ENCODE assay signal across 23 cellular contexts in genomic region chr12:54956322-54956721, GRCh38. TPM values are rescaled to one million over a fixed set of nuclear protein-coding genes. Genes with fewer than 3 reads are reported as not detected.
DNase-seq lines count a peak whose midpoint lies in the region; ATAC-seq lines count a peak whose summit lies in the region.
"Had no signal": no experiment of that assay in that cellular context is flagged by ENCODE, and none has a peak within 500 bp of the region (broad histone marks: within the 10 kb centered on the region; RNA-seq: fewer than 3 reads in every experiment).

No MANE protein-coding gene starts in this region.

- H3K36me3 Mint-ChIP-seq in activated naive CD4-positive, alpha-beta T cell treated with anti-CD3 and anti-CD28 coated beads, Interleukin-2, amount 50 U/mL, for 24 hours, result peaks cover 50% of the 10 kb centered on the region
- H3K36me3 Mint-ChIP-seq in activated CD4-positive, alpha-beta memory T cell treated with anti-CD3 and anti-CD28 coated beads for 36 hours, result peaks cover 79% of the 10 kb centered on the region
- peaks cover 45% of the 10 kb centered on the region for H3K36me3 Mint-ChIP-seq in central memory CD8-positive, alpha-beta T cell (ENCODE audit: insufficient read depth)

- H3K9me3 Mint-ChIP-seq in activated naive CD4-positive, alpha-beta T cell treated with anti-CD3 and anti-CD28 coated beads, Interleukin-2, amount 50 U/mL, for 24 hours, result peaks cover under 1% of the 10 kb centered on the region
- peaks cover 4% of the 10 kb centered on the region for H3K9me3 Mint-ChIP-seq in activated CD4-positive, alpha-beta memory T cell treated with anti-CD3 and anti-CD28 coated beads for 36 hours
- H3K9me3 Mint-ChIP-seq in central memory CD8-positive, alpha-beta T cell, result no peaks in the 10 kb centered on the region
- H3K9me3 Mint-ChIP-seq in stimulated activated naive CD8-positive, alpha-beta T cell treated with anti-CD3 and anti-CD28 coated beads, Interleukin-15, amount 100 ng/mL, for 72 hours, result peaks cover 16 to 17% of the 10 kb centered on the region in 2 donors
- H3K9me3 Mint-ChIP-seq: HFFc6 had no signal

- CTCF ChIA-PET in activated CD4-positive, alpha-beta memory T cell treated with anti-CD3 and anti-CD28 coated beads for 36 hours (lab: Charles Lee), result interaction anchor here (0.7 to 6.8 kb wide), 18 partner anchors 16 to 298 kb away, joined by 3 to 161 read pairs (median 12); partner anchors contain the start of genes MUCL1 and TESPA1

- H3K27me3 Mint-ChIP-seq in activated naive CD4-positive, alpha-beta T cell treated with anti-CD3 and anti-CD28 coated beads, Interleukin-2, amount 50 U/mL, for 24 hours, result no peaks in the 10 kb centered on the region
- no peaks in the 10 kb centered on the region for H3K27me3 Mint-ChIP-seq in activated CD4-positive, alpha-beta memory T cell treated with anti-CD3 and anti-CD28 coated beads for 36 hours
- no peaks in the 10 kb centered on the region for H3K27me3 Mint-ChIP-seq in central memory CD8-positive, alpha-beta T cell
- no peaks in the 10 kb centered on the region for H3K27me3 Mint-ChIP-seq in stimulated activated naive CD8-positive, alpha-beta T cell treated with anti-CD3 and anti-CD28 coated beads, Interleukin-15, amount 100 ng/mL, for 72 hours

- ATAC-seq in central memory CD8-positive, alpha-beta T cell (replicated peaks; ENCODE audit: extremely low read depth, poor library complexity, severe bottlenecking), result no peak
- no peak for ATAC-seq in stimulated activated naive CD8-positive, alpha-beta T cell treated with anti-CD3 and anti-CD28 coated beads, Interleukin-15, amount 100 ng/mL, for 72 hours
- no peak for ATAC-seq in HG03354 (IDR thresholded peaks at IDR 0.05; ENCODE audit: poor library complexity, severe bottlenecking, unreplicated experiment)
- ATAC-seq in GM21390 (IDR thresholded peaks at IDR 0.05; ENCODE audit: unreplicated experiment), result no peak
- ATAC-seq: activated CD4-positive, CD25-positive, alpha-beta regulatory T cell treated with anti-CD3 and anti-CD28 coated beads, Interleukin-2, amount 50 U/mL, for 24 hours; gastrocnemius medialis; left ventricle myocardium superior; mucosa of descending colon; sciatic nerve had no signal

- intact Hi-C loops in activated CD4-positive, alpha-beta memory T cell treated with anti-CD3 and anti-CD28 coated beads for 36 hours (cut with micrococcal nuclease), result no loop called here

- DNase-seq in activated naive CD4-positive, alpha-beta T cell (lab: John Stamatoyannopoulos, UW), result no peak
- no peak for DNase-seq in activated CD4-positive, alpha-beta memory T cell treated with anti-CD3 and anti-CD28 coated beads for 36 hours
- no peak for DNase-seq in central memory CD8-positive, alpha-beta T cell (ENCODE audit: low spot score in 2 of 2)
- no peak for DNase-seq in stimulated activated naive CD8-positive, alpha-beta T cell treated with anti-CD3 and anti-CD28 coated beads, Interleukin-15, amount 100 ng/mL, for 72 hours
- DNase-seq: colonic mucosa, endodermal cell, esophagus squamous epithelium, gastrocnemius medialis, HFFc6, hippocampal formation, KG1, left ventricle myocardium superior, mucosa of descending colon, NCI-H146, NCI-H526, RPMI8226, testis had no signal

- H3K27ac Mint-ChIP-seq in activated naive CD4-positive, alpha-beta T cell treated with anti-CD3 and anti-CD28 coated beads, Interleukin-2, amount 50 U/mL, for 24 hours, result peak overlapping the region; percentile 98
- peak overlapping the region; percentile 76 for H3K27ac Mint-ChIP-seq in activated CD4-positive, alpha-beta memory T cell treated with anti-CD3 and anti-CD28 coated beads for 36 hours
- peak overlapping the region; percentile 49 for H3K27ac Mint-ChIP-seq in central memory CD8-positive, alpha-beta T cell (ENCODE audit: low read depth)
- H3K27ac Mint-ChIP-seq in stimulated activated naive CD8-positive, alpha-beta T cell treated with anti-CD3 and anti-CD28 coated beads, Interleukin-15, amount 100 ng/mL, for 72 hours, result peak overlapping the region; percentile 84 to 90
- H3K27ac Mint-ChIP-seq: endodermal cell, HFFc6 had no signal

- H3K4me1 Mint-ChIP-seq in activated naive CD4-positive, alpha-beta T cell treated with anti-CD3 and anti-CD28 coated beads, Interleukin-2, amount 50 U/mL, for 24 hours, result peaks cover 97% of the 10 kb centered on the region
- H3K4me1 Mint-ChIP-seq in activated CD4-positive, alpha-beta memory T cell treated with anti-CD3 and anti-CD28 coated beads for 36 hours (ENCODE audit: low read depth), result peaks cover 82% of the 10 kb centered on the region
- peaks cover 53% of the 10 kb centered on the region for H3K4me1 Mint-ChIP-seq in central memory CD8-positive, alpha-beta T cell
- peaks cover 85% of the 10 kb centered on the region for H3K4me1 Mint-ChIP-seq in stimulated activated naive CD8-positive, alpha-beta T cell treated with anti-CD3 and anti-CD28 coated beads, Interleukin-15, amount 100 ng/mL, for 72 hours

- POLR2A ChIA-PET in activated CD4-positive, alpha-beta memory T cell treated with anti-CD3 and anti-CD28 coated beads for 36 hours (lab: Charles Lee), result no interaction called here

- peak overlapping the region; percentile 68 for H3K4me3 Mint-ChIP-seq in activated naive CD4-positive, alpha-beta T cell treated with anti-CD3 and anti-CD28 coated beads, Interleukin-2, amount 50 U/mL, for 24 hours
- H3K4me3 Mint-ChIP-seq in activated CD4-positive, alpha-beta memory T cell treated with anti-CD3 and anti-CD28 coated beads for 36 hours, result peak overlapping the region; percentile 14
- H3K4me3 Mint-ChIP-seq in central memory CD8-positive, alpha-beta T cell, result peak overlapping the region; percentile 29
- H3K4me3 Mint-ChIP-seq in stimulated activated naive CD8-positive, alpha-beta T cell treated with anti-CD3 and anti-CD28 coated beads, Interleukin-15, amount 100 ng/mL, for 72 hours, result peak overlapping the region; percentile 57 to 66
- H3K4me3 Mint-ChIP-seq: endodermal cell, HFFc6 had no signal

RNA-seq across cellular contexts. Expression of gene TESPA1, which starts 28.2 kb away (rescaled TPM):
- 10 to 100 TPM; 73.9 to 74.8 TPM for total RNA-seq in activated CD4-positive, alpha-beta memory T cell treated with anti-CD3 and anti-CD28 coated beads for 36 hours
- total RNA-seq: endodermal cell, HFFc6, HT-29 had no signal

Comparison
In these comparisons a context has a peak if more than half of its experiments do, and no peak if none do; other contexts are left out.
1. H3K4me3 Mint-ChIP-seq: peak in every context shown above with its lines; median percentile 68 in activated naive CD4-positive, alpha-beta T cell treated with anti-CD3 and anti-CD28 coated beads, Interleukin-2, amount 50 U/mL, for 24 hours; 62 in stimulated activated naive CD8-positive, alpha-beta T cell treated with anti-CD3 and anti-CD28 coated beads, Interleukin-15, amount 100 ng/mL, for 72 hours; 29 in central memory CD8-positive, alpha-beta T cell; 14 in activated CD4-positive, alpha-beta memory T cell treated with anti-CD3 and anti-CD28 coated beads for 36 hours.